In the genomic region with DNA sequence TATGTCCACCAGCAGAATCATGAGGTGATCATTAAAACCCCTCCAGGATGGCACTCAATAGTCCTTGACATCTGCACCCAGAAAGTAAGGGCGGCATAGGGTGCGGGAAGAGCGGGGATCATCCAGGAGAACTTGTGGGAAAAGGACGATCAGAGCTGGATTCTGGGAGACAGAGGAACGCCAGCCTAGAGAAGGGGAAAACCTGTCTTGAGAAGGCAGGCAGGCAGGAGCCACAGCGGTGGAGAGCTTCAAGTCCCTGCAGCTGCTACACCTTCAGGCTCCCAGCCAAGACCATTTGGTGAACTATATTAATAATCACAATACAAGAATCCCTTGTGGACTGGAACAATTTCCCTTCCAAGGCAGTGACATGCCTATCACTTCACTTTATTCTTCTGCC, we compare ENCODE assay signal across 25 cellular contexts.
"Had no signal": no experiment of that assay in that cellular context is flagged by ENCODE, and none has a peak within 500 bp of the region (broad histone marks: within the 10 kb centered on the region; RNA-seq: fewer than 3 reads in every experiment).

No MANE protein-coding gene starts in this region.

- H3K4me3 ChIP-seq: adrenal gland, ascending aorta, cardiac muscle cell, colonic mucosa, dorsolateral prefrontal cortex, stomach, tibial nerve had no signal

- H3K27ac ChIP-seq: adrenal gland, ascending aorta, cardiac muscle cell, colonic mucosa, dorsolateral prefrontal cortex, stomach, tibial nerve, WERI-Rb-1 had no signal

- H3K36me3 ChIP-seq: adrenal gland, ascending aorta, cardiac muscle cell, colonic mucosa, stomach, tibial nerve, WERI-Rb-1 had no signal

- DNase-seq: activated CD4-positive, alpha-beta memory T cell treated with anti-CD3 and anti-CD28 coated beads for 36 hours; activated CD4-positive, alpha-beta T cell treated with anti-CD3 and anti-CD28 coated beads for 48 hours; activated naive CD4-positive, alpha-beta T cell; activated naive CD8-positive, alpha-beta T cell treated with anti-CD3 and anti-CD28 coated beads for 36 hours; activated T-cell treated with anti-CD3 and anti-CD28 coated beads, Interleukin-2, amount 50 U/mL, for 48 hours; adrenal gland; cerebellar nuclear complex; colonic mucosa; dorsolateral prefrontal cortex; foreskin fibroblast; hippocampal formation; kidney; left colon; mammary epithelial cell; right cardiac atrium; stimulated activated CD4-positive, alpha-beta T cell treated with anti-CD3 and anti-CD28 coated beads, Interleukin-15, amount 100 ng/mL, for 24 hours; stimulated activated CD4-positive, alpha-beta T cell treated with anti-CD3 and anti-CD28 coated beads, Interleukin-2, amount 100 ng/mL, for 24 hours; stimulated activated naive B cell treated with anti-CD40 and anti-IgM and Interleukin-4, amounts not matched to agents 10 μg/mL and 1 μg/mL and 100 μg/mL, for 72 hours; stomach; T-helper 17 cell; T1000; WERI-Rb-1 had no signal

- H3K9me3 ChIP-seq: adrenal gland, ascending aorta, colonic mucosa had no signal

- H3K4me1 ChIP-seq: adrenal gland, ascending aorta, colonic mucosa, stomach, tibial nerve had no signal

- H3K27me3 ChIP-seq: adrenal gland, ascending aorta, colonic mucosa, tibial nerve had no signal
